In genomic region chrX:18099745-18100144, GRCh38 we compare ENCODE assay signal across 26 cellular contexts.
DNase-seq lines count a peak whose midpoint lies in the region; ATAC-seq and TF ChIP-seq lines count a peak whose summit lies in the region.
"Had no signal": no experiment of that assay in that cellular context is flagged by ENCODE, and none has a peak within 500 bp of the region (broad histone marks: within the 10 kb centered on the region; RNA-seq: fewer than 3 reads in every experiment).

No MANE protein-coding gene starts in this region.

- peak overlapping the region; percentile 17 for H3K4me3 Mint-ChIP-seq in neural crest cell
- H3K4me3 Mint-ChIP-seq in chondrocyte (ENCODE audit: unreplicated experiment) = no peak overlapping the region
- H3K4me3 Mint-ChIP-seq: activated B cell treated with CpG ODN at 0.5 μM for 24 hours; activated naive CD8-positive, alpha-beta T cell treated with anti-CD3 and anti-CD28 coated beads for 36 hours; naive thymus-derived CD8-positive, alpha-beta T cell; stimulated activated memory B cell treated with anti-CD40 and anti-IgM and Interleukin-4, amounts not matched to agents 10 μg/mL and 1 μg/mL and 100 μg/mL, for 72 hours had no signal

- no peak for ATAC-seq in HG03025 (IDR thresholded peaks at IDR 0.05; ENCODE audit: low FRiP score, unreplicated experiment)
- ATAC-seq: left ventricle myocardium superior; naive thymus-derived CD8-positive, alpha-beta T cell; stimulated activated memory B cell treated with anti-CD40 and anti-IgM and Interleukin-4, amounts not matched to agents 10 μg/mL and 1 μg/mL and 100 μg/mL, for 72 hours had no signal

- H3K27me3 ChIP-seq in HUES48 (ENCODE audit: control insufficient read depth, insufficient read depth, low read length) = no peaks in the 10 kb centered on the region
- H3K27me3 ChIP-seq: cardiac muscle cell, SJSA1, transverse colon had no signal

- peaks cover 40% of the 10 kb centered on the region for H3K4me1 Mint-ChIP-seq in neural crest cell
- H3K4me1 Mint-ChIP-seq in chondrocyte (ENCODE audit: low read depth) = peaks cover 7% of the 10 kb centered on the region
- H3K4me1 Mint-ChIP-seq: activated B cell treated with CpG ODN at 0.5 μM for 24 hours; activated naive CD8-positive, alpha-beta T cell treated with anti-CD3 and anti-CD28 coated beads for 36 hours; stimulated activated memory B cell treated with anti-CD40 and anti-IgM and Interleukin-4, amounts not matched to agents 10 μg/mL and 1 μg/mL and 100 μg/mL, for 72 hours had no signal

- DNase-seq in ELF-1 (ENCODE audit: low read depth, low spot score) = peak; percentile 79
- peak; percentile 0 for DNase-seq in epithelial cell of esophagus (ENCODE audit: low read depth)
- no peak for DNase-seq in neural crest cell (ENCODE audit: low read depth, low spot score)
- DNase-seq in chondrocyte (ENCODE audit: low spot score) = no peak
- no peak for DNase-seq in stimulated activated CD8-positive, alpha-beta memory T cell treated with anti-CD3 and anti-CD28 coated beads, Interleukin-4, amount 100 ng/mL, for 48 hours
- DNase-seq: activated B cell treated with CpG ODN at 0.5 μM for 24 hours; activated CD4-positive, alpha-beta T cell treated with anti-CD3 and anti-CD28 coated beads, Interleukin-2, amount 50 U/mL, for 1 hour; activated gamma-delta T cell; activated naive CD8-positive, alpha-beta T cell treated with anti-CD3 and anti-CD28 coated beads for 36 hours; activated T-cell treated with anti-CD3 and anti-CD28 coated beads, Interleukin-2, amount 50 U/mL, for 1 hour; aorta; colonic mucosa; effector CD4-positive, alpha-beta T cell; KBM-7; left ventricle myocardium superior; naive thymus-derived CD8-positive, alpha-beta T cell; NCI-H226; NCI-H774; RPMI8226; transverse colon had no signal

- H3K9me3 Mint-ChIP-seq in neural crest cell = peaks cover 23% of the 10 kb centered on the region
- peaks cover 11% of the 10 kb centered on the region for H3K9me3 Mint-ChIP-seq in chondrocyte (ENCODE audit: low read depth)
- H3K9me3 Mint-ChIP-seq: activated B cell treated with CpG ODN at 0.5 μM for 24 hours; activated naive CD8-positive, alpha-beta T cell treated with anti-CD3 and anti-CD28 coated beads for 36 hours; stimulated activated memory B cell treated with anti-CD40 and anti-IgM and Interleukin-4, amounts not matched to agents 10 μg/mL and 1 μg/mL and 100 μg/mL, for 72 hours had no signal

- H3K27ac ChIP-seq in HUES48 (ENCODE audit: low read depth, low read length) = no peak overlapping the region
- H3K27ac ChIP-seq: BLaER1 treated with 17β-estradiol and CSF1 and Interleukin-3, amounts not matched to agents 10 nM and 100 nM; cardiac muscle cell; colonic mucosa; SJSA1; transverse colon had no signal

- H3K4me3 ChIP-seq in HUES48 (ENCODE audit: low read depth, low read length) (peak overlapping the region; percentile 11; the same call in 1 of the 2 replicates), epithelial cell of esophagus (ENCODE audit: low read length) (no peak overlapping the region)
- H3K4me3 ChIP-seq: BLaER1 treated with 17β-estradiol and CSF1 and Interleukin-3, amounts not matched to agents 10 nM and 100 nM; cardiac muscle cell; colonic mucosa; SJSA1; transverse colon had no signal

- H3K27me3 Mint-ChIP-seq in neural crest cell (ENCODE audit: low read depth) = no peaks in the 10 kb centered on the region
- no peaks in the 10 kb centered on the region for H3K27me3 Mint-ChIP-seq in chondrocyte (ENCODE audit: low read depth)

- no peak overlapping the region for H3K27ac Mint-ChIP-seq in neural crest cell (ENCODE audit: unreplicated experiment)
- H3K27ac Mint-ChIP-seq in chondrocyte (ENCODE audit: unreplicated experiment) = no peak overlapping the region
- H3K27ac Mint-ChIP-seq: activated B cell treated with CpG ODN at 0.5 μM for 24 hours; activated naive CD8-positive, alpha-beta T cell treated with anti-CD3 and anti-CD28 coated beads for 36 hours; naive thymus-derived CD8-positive, alpha-beta T cell; stimulated activated memory B cell treated with anti-CD40 and anti-IgM and Interleukin-4, amounts not matched to agents 10 μg/mL and 1 μg/mL and 100 μg/mL, for 72 hours had no signal

- H3K9ac ChIP-seq in HUES48 (ENCODE audit: low read depth, low read length) = no peak overlapping the region
- H3K9ac ChIP-seq: BLaER1 treated with 17β-estradiol and CSF1 and Interleukin-3, amounts not matched to agents 10 nM and 100 nM had no signal

- H3K9me3 ChIP-seq in HUES48 (ENCODE audit: control insufficient read depth, insufficient read depth, low read length) = no peaks in the 10 kb centered on the region
- H3K9me3 ChIP-seq: colonic mucosa, SJSA1, transverse colon had no signal

- H3K36me3 ChIP-seq in HUES48 (ENCODE audit: control insufficient read depth, insufficient read depth, low read length) = no peaks in the 10 kb centered on the region
- H3K36me3 ChIP-seq: BLaER1 treated with 17β-estradiol and CSF1 and Interleukin-3, amounts not matched to agents 10 nM and 100 nM; cardiac muscle cell; colonic mucosa; SJSA1; transverse colon had no signal

- no peak for TF ChIP-seq CTCF in epithelial cell of esophagus (IDR thresholded peaks at IDR 0.05; ENCODE audit: insufficient read depth, low read depth, low read length, missing control alignments)
- no peak for TF ChIP-seq CTCF in neural crest cell (conservative IDR thresholded peaks at IDR 0.05)
- no peak for TF ChIP-seq CTCF in chondrocyte (IDR thresholded peaks at IDR 0.05)

- H3K36me3 Mint-ChIP-seq in neural crest cell (ENCODE audit: low read depth) = peaks cover 20% of the 10 kb centered on the region
- no peaks in the 10 kb centered on the region for H3K36me3 Mint-ChIP-seq in chondrocyte (ENCODE audit: low read depth)
- H3K36me3 Mint-ChIP-seq: activated naive CD8-positive, alpha-beta T cell treated with anti-CD3 and anti-CD28 coated beads for 36 hours; stimulated activated memory B cell treated with anti-CD40 and anti-IgM and Interleukin-4, amounts not matched to agents 10 μg/mL and 1 μg/mL and 100 μg/mL, for 72 hours had no signal

- peaks cover 30% of the 10 kb centered on the region for H3K4me1 ChIP-seq in HUES48 (ENCODE audit: control insufficient read depth, insufficient read depth, low read length)
- H3K4me1 ChIP-seq: colonic mucosa, SJSA1, transverse colon had no signal

Comparison
In these comparisons a context has a peak if more than half of its experiments do, and no peak if none do; other contexts are left out.
1. DNase-seq: peak in ELF-1 (single experiment) and epithelial cell of esophagus (single experiment); none in neural crest cell (single experiment), chondrocyte (single experiment) and stimulated activated CD8-positive, alpha-beta memory T cell treated with anti-CD3 and anti-CD28 coated beads, Interleukin-4, amount 100 ng/mL, for 48 hours (single experiment).